In the genomic region with DNA sequence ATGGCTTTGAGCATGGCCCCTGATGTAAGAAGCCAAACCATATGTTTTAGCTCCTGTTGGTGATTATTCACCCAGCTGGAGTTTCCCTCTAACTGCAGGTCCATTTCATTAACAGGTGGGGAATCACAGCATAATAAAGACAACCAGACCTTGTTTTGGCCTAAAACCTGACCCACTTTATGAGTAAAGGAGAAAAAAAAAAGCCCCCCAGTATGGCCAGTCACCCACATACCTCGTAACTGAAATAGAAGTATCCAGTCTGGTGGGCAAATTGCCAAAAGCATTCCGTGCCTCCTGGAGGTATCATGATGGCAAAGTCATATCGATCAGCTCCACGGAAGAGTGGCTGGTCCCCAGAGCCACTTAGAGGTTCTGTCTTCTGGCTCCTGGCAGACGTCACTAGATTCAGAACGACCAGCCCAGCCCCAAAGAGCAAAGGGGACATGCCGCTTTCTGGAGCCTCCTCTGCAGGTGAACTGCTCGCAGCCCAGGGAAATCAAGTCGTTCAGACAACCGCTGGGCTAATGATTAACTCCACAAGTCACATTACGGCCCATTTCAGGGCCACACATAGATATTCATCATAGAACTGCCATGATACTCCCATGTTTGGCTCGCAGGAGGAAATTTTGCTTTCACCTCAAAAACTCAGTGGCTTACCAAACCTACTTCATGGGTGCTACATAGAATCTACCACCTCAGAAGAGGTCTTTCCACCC, we compare ENCODE assay signal across 16 cellular contexts. TPM values are rescaled to one million over a fixed set of nuclear protein-coding genes. Genes with fewer than 3 reads are reported as not detected.
A peak's percentile ranks its signal among the peaks of the same experiment; 100 is the strongest.
DNase-seq lines count a peak whose midpoint lies in the region; ATAC-seq and TF ChIP-seq lines count a peak whose summit lies in the region.
"Had no signal": no experiment of that assay in that cellular context is flagged by ENCODE, and none has a peak within 500 bp of the region (broad histone marks: within the 10 kb centered on the region; RNA-seq: fewer than 3 reads in every experiment).

A gene (minus strand): TSS at position 478 of the 719 bp plus-strand sequence. CDS start 33 bp downstream, at position 445.

- TF ChIP-seq POLR2A in Peyer's patch (IDR thresholded peaks at IDR 0.05): peak in 1 of 2 donors; percentile 11
- TF ChIP-seq POLR2A in spleen (IDR thresholded peaks at IDR 0.05): no peak

- TF ChIP-seq CTCF in Peyer's patch (IDR thresholded peaks at IDR 0.05) (no peak), spleen (IDR thresholded peaks at IDR 0.05 in 8 of 11, conservative IDR thresholded peaks at IDR 0.05 in 3 of 11) (no peak)

- peak within 1 kb of the TSS in 2 of 4 donors; percentile 44 to 52 for H3K27ac ChIP-seq in Peyer's patch
- H3K27ac ChIP-seq in spleen: no peak within 1 kb of the TSS
- H3K27ac ChIP-seq: A549, neutrophil had no signal

- WGBS in spleen, 5 donors: 91 to 97% (median 95%) methylated on average over 12 of the region's 12 CpGs

- H3K9me3 Mint-ChIP-seq in activated T-cell treated with anti-CD3 and anti-CD28 coated beads, Interleukin-2, amount 50 U/mL, for 24 hours: no peaks in the 10 kb centered on the region
- H3K9me3 Mint-ChIP-seq: activated naive CD8-positive, alpha-beta T cell treated with anti-CD3 and anti-CD28 coated beads, Interleukin-2, amount 10 ng/mL, durations not matched to agents 7 days and 5 days had no signal

- no peaks in the 10 kb centered on the region for H3K9me3 ChIP-seq in Peyer's patch
- H3K9me3 ChIP-seq in spleen: no peaks in the 10 kb centered on the region
- no peaks in the 10 kb centered on the region for H3K9me3 ChIP-seq in MG63
- H3K9me3 ChIP-seq: A549, neutrophil had no signal

- peaks cover 3% of the 10 kb centered on the region for H3K4me1 Mint-ChIP-seq in activated T-cell treated with anti-CD3 and anti-CD28 coated beads, Interleukin-2, amount 50 U/mL, for 24 hours (ENCODE audit: low read depth)
- H3K4me1 Mint-ChIP-seq: activated naive CD8-positive, alpha-beta T cell treated with anti-CD3 and anti-CD28 coated beads, Interleukin-2, amount 10 ng/mL, durations not matched to agents 7 days and 5 days had no signal

- peak within 1 kb of the TSS; percentile 26 for H3K27ac Mint-ChIP-seq in activated T-cell treated with anti-CD3 and anti-CD28 coated beads, Interleukin-2, amount 50 U/mL, for 24 hours
- H3K27ac Mint-ChIP-seq: activated naive CD8-positive, alpha-beta T cell treated with anti-CD3 and anti-CD28 coated beads, Interleukin-2, amount 10 ng/mL, durations not matched to agents 7 days and 5 days had no signal

- H3K4me1 ChIP-seq in Peyer's patch: peaks cover 0 to 6% (median 0%) of the 10 kb centered on the region in 4 donors
- peaks cover 0 to 5% (median 0%) of the 10 kb centered on the region in 6 donors for H3K4me1 ChIP-seq in spleen
- H3K4me1 ChIP-seq: A549 had no signal

- DNase-seq in activated T-cell treated with anti-CD3 and anti-CD28 coated beads, Interleukin-2, amount 50 U/mL, for 24 hours: no peak
- DNase-seq in activated T-cell treated with anti-CD3 and anti-CD28 coated beads, Interleukin-2, amount 50 U/mL, for 1 hour: no peak
- peak in 2 of 3 donors; percentile 71 to 79 for DNase-seq in Peyer's patch
- DNase-seq in left kidney (ENCODE audit: low read depth, low spot score): peak; percentile 57
- peak; percentile 24 for DNase-seq in spleen
- no peak for DNase-seq in MG63
- DNase-seq: activated naive CD8-positive, alpha-beta T cell treated with anti-CD3 and anti-CD28 coated beads, Interleukin-2, amount 10 ng/mL, durations not matched to agents 7 days and 5 days; cerebellar nuclear complex; HCEC 1CT had no signal

- H3K36me3 Mint-ChIP-seq in activated T-cell treated with anti-CD3 and anti-CD28 coated beads, Interleukin-2, amount 50 U/mL, for 24 hours (ENCODE audit: low read depth): peaks cover 77% of the 10 kb centered on the region

- H3K4me3 ChIP-seq in Peyer's patch: peak within 1 kb of the TSS in 2 of 4 donors; percentile 33 to 44
- no peak within 1 kb of the TSS for H3K4me3 ChIP-seq in spleen
- H3K4me3 ChIP-seq in MG63: no peak within 1 kb of the TSS
- H3K4me3 ChIP-seq: A549 had no signal

- H3K4me3 Mint-ChIP-seq in activated T-cell treated with anti-CD3 and anti-CD28 coated beads, Interleukin-2, amount 50 U/mL, for 24 hours: no peak within 1 kb of the TSS
- H3K4me3 Mint-ChIP-seq: activated naive CD8-positive, alpha-beta T cell treated with anti-CD3 and anti-CD28 coated beads, Interleukin-2, amount 10 ng/mL, durations not matched to agents 7 days and 5 days had no signal

- H3K27me3 ChIP-seq in Peyer's patch (no peaks in the 10 kb centered on the region), spleen (replicated peaks in 1 of 7) (no peaks in the 10 kb centered on the region), MG63 (no peaks in the 10 kb centered on the region)
- H3K27me3 ChIP-seq: neutrophil had no signal

- intact Hi-C loops in spleen (cut with DNase I; ENCODE audit: low total_unique reads): no loop called here

- ATAC-seq in GM18858 (IDR thresholded peaks at IDR 0.05; ENCODE audit: unreplicated experiment): no peak
- no peak for ATAC-seq in HG02885 (IDR thresholded peaks at IDR 0.05; ENCODE audit: poor library complexity, unreplicated experiment)
- ATAC-seq: A549 had no signal

- peaks cover 0 to 31% (median 0%) of the 10 kb centered on the region in 3 donors for H3K36me3 ChIP-seq in Peyer's patch
- H3K36me3 ChIP-seq in spleen: peaks cover 0 to 52% (median 19%) of the 10 kb centered on the region in 6 donors
- H3K36me3 ChIP-seq in MG63: no peaks in the 10 kb centered on the region

- H3K27me3 Mint-ChIP-seq in activated T-cell treated with anti-CD3 and anti-CD28 coated beads, Interleukin-2, amount 50 U/mL, for 24 hours: no peaks in the 10 kb centered on the region
- H3K27me3 Mint-ChIP-seq: activated naive CD8-positive, alpha-beta T cell treated with anti-CD3 and anti-CD28 coated beads, Interleukin-2, amount 10 ng/mL, durations not matched to agents 7 days and 5 days had no signal

RNA-seq across cellular contexts. Expression of the gene that starts here (rescaled TPM):
- total RNA-seq in Peyer's patch: 1 to 10 TPM; 4.3 to 9.9 (median 6.6) TPM
- 1 to 10 TPM in 4 of 7 donors, under 1 TPM in 1, not detected in 2; 0.85 to 5.2 (median 1.7) TPM for total RNA-seq in spleen
- 1 to 10 TPM in 1 of 3 donors, under 1 TPM in 2; 0.59 to 1.2 (median 0.99) TPM for polyA plus RNA-seq in spleen
- total RNA-seq in MG63 (2014; rRNA removed; shearing (Covaris generic); ENCODE audit: low replicate concordance): not detected in 2 replicates
- total RNA-seq: epithelial cell of proximal tubule, lower leg skin, skeletal muscle tissue had no signal

Comparison
In these comparisons a context has a peak if more than half of its experiments do, and no peak if none do; other contexts are left out.
1. DNase-seq: peak in Peyer's patch (2 of 3), left kidney (single experiment) and spleen (single experiment); none in activated T-cell treated with anti-CD3 and anti-CD28 coated beads, Interleukin-2, amount 50 U/mL, for 24 hours (single experiment), activated T-cell treated with anti-CD3 and anti-CD28 coated beads, Interleukin-2, amount 50 U/mL, for 1 hour (single experiment) and MG63 (single experiment).